ENCODE assay signal across 8 cellular contexts in genomic region chr20:44738779-44739477, GRCh38. TPM values are rescaled to one million over a fixed set of nuclear protein-coding genes. Genes with fewer than 3 reads are reported as not detected.
DNase-seq lines count a peak whose midpoint lies in the region; ATAC-seq, FAIRE-seq and TF ChIP-seq lines count a peak whose summit lies in the region.

No MANE protein-coding gene starts in this region.

- BruUV-seq in endothelial cell of umbilical vein (replicated peaks; lab: Mats Ljungman, UMichigan), result no TSS peak

- peaks cover 0 to 13% of the 10 kb centered on the region in 2 donors for H3K36me3 Mint-ChIP-seq in naive B cell

- peaks cover 2 to 9% (median 7%) of the 10 kb centered on the region in 7 donors for H3K9me3 Mint-ChIP-seq in naive B cell

- H3K79me2 ChIP-seq in endothelial cell of umbilical vein (ENCODE audit: control insufficient read depth, insufficient read depth, low read length), result no peaks in the 10 kb centered on the region

- H3K4me1 ChIP-seq in endothelial cell of umbilical vein (ENCODE audit: control insufficient read depth, extremely low read depth, insufficient read depth, low read length), result no peaks in the 10 kb centered on the region

- intact Hi-C loops in endothelial cell of umbilical vein (cut with micrococcal nuclease), result loop anchor here (10.0 kb wide), 2 partner anchors 204 to 264 kb away; partner anchors contain the start of gene TTPAL

- TF ChIP-seq POLR2A in endothelial cell of umbilical vein (IDR thresholded peaks at IDR 0.05; ENCODE audit: low read depth, low read length), result no peak

- ATAC-seq in naive B cell (ENCODE audit: low read depth in 2 of 2), result peak; percentile 59 to 68
- ATAC-seq in HG03439 (IDR thresholded peaks at IDR 0.05; ENCODE audit: unreplicated experiment), result no peak

- no peaks in the 10 kb centered on the region for H4K20me1 ChIP-seq in endothelial cell of umbilical vein (replicated peaks; ENCODE audit: control insufficient read depth, extremely low read depth, insufficient read depth, low read length)

- H3K4me3 ChIP-seq in endothelial cell of umbilical vein (replicated peaks in 1 of 3; ENCODE audit: insufficient read depth in 1 of 3, low read depth in 1 of 3, low read length in 3 of 3), result no peak overlapping the region

- H3K4me3 Mint-ChIP-seq in naive B cell, result no peak overlapping the region

- H3K9me3 ChIP-seq in endothelial cell of umbilical vein (replicated peaks; ENCODE audit: control insufficient read depth, insufficient read depth, low read length), result no peaks in the 10 kb centered on the region

- POLR2A ChIA-PET in endothelial cell of umbilical vein (lab: Charles Lee), result no interaction called here

- peaks cover 9 to 10% (median 10%) of the 10 kb centered on the region in 3 donors for H3K4me1 Mint-ChIP-seq in naive B cell

- H3K4me2 ChIP-seq in endothelial cell of umbilical vein (ENCODE audit: insufficient read depth, low read length), result no peak overlapping the region

- H2AFZ ChIP-seq in endothelial cell of umbilical vein (ENCODE audit: low read depth, low read length), result no peak overlapping the region

- no peak for FAIRE-seq in GM18507 (lab: Jason Lieb, UNC)
- peak; percentile 95 for FAIRE-seq in endothelial cell of umbilical vein (lab: Jason Lieb, UNC)

- H3K36me3 ChIP-seq in endothelial cell of umbilical vein (ENCODE audit: control insufficient read depth in 2 of 2, extremely low read depth in 1 of 2, insufficient read depth in 2 of 2, low read length in 2 of 2), result no peaks in the 10 kb centered on the region

- peaks cover 6 to 37% (median 35%) of the 10 kb centered on the region in 3 donors for H3K27me3 Mint-ChIP-seq in naive B cell

- dilution Hi-C loops in endothelial cell of umbilical vein (cut with MboI; ENCODE audit: extremely low pct_ligation_motif_present, low sequenced_read_pairs), result no loop called here

- CTCF ChIA-PET in endothelial cell of umbilical vein (lab: Charles Lee), result interaction anchor here (0.7 to 2.8 kb wide), 4 partner anchors 8 to 355 kb away, joined by 3 to 20 read pairs (median 4); no protein-coding TSS in a partner anchor

- DNase-seq in AML-193 (lab: John Stamatoyannopoulos, UW) (peak; percentile 11 to 16), GM18507 (ENCODE audit: extremely low spot score, insufficient read length, low read depth) (peak; percentile 22), NCI-H226 (peak; percentile 72), endothelial cell of umbilical vein (ENCODE audit: low read depth, low spot score) (peak; percentile 72), naive B cell (peak; percentile 17), foreskin melanocyte (no peak)
- DNase-seq in activated CD4-positive, CD25-positive, alpha-beta regulatory T cell treated with anti-CD3 and anti-CD28 coated beads, Interleukin-2, amount 50 U/mL, for 72 hours, result peak; percentile 43

- peaks cover 0 to 11% of the 10 kb centered on the region in 2 experiments for H3K27me3 ChIP-seq in endothelial cell of umbilical vein (ENCODE audit: control insufficient read depth in 2 of 2, insufficient read depth in 2 of 2, low read length in 2 of 2)

- H3K27ac ChIP-seq in endothelial cell of umbilical vein (ENCODE audit: insufficient read depth, low read depth, low read length), result no peak overlapping the region

- H3K27ac Mint-ChIP-seq in naive B cell, result peak overlapping the region in 1 of 6 donors; percentile 8

- no peaks in the 10 kb centered on the region for H3K9me1 ChIP-seq in endothelial cell of umbilical vein (replicated peaks; ENCODE audit: control insufficient read depth, extremely low read depth, insufficient read depth, low read length)

- H3K9ac ChIP-seq in endothelial cell of umbilical vein (replicated peaks; ENCODE audit: extremely low read depth, insufficient read depth, low read length), result no peak overlapping the region

- TF ChIP-seq CTCF in endothelial cell of umbilical vein (IDR thresholded peaks at IDR 0.05; ENCODE audit: extremely low read depth in 1 of 2, insufficient read depth in 1 of 2, low read depth in 1 of 2, low read length in 2 of 2), result no peak

TF ChIP-seq in endothelial cell of umbilical vein, 7 proteins besides CTCF, POLR2A, EP300 and RAD21:
- TF ChIP-seq MYC (IDR thresholded peaks at IDR 0.05; ENCODE audit: low read depth, low read length) (no peak), MAX (IDR thresholded peaks at IDR 0.05; ENCODE audit: insufficient read depth, insufficient read length) (peak; percentile 79)

RNA-seq across cellular contexts. Expression of gene KCNK15, which starts 6.7 kb away (rescaled TPM):
- total RNA-seq in endothelial cell of umbilical vein, result not detected in 2 replicates
- polyA plus RNA-seq in endothelial cell of umbilical vein (0.05 and 0.06 TPM in 2 replicates), naive B cell (ENCODE audit: low read depth in 6 of 6) (not detected)
- polyA plus RNA-seq in endothelial cell of umbilical vein (2011; cell fraction: cytosol; rRNA removed), result not detected in 2 replicates
- polyA plus RNA-seq in endothelial cell of umbilical vein (2011; cell fraction: nucleus; rRNA removed), result not detected in 2 replicates
- not detected in 2 replicates for polyA plus RNA-seq in endothelial cell of umbilical vein (2012)
- not detected in 2 replicates for polyA minus RNA-seq in endothelial cell of umbilical vein
- polyA minus RNA-seq in endothelial cell of umbilical vein (2011; cell fraction: cytosol; rRNA and poly(A)+ RNA removed), result 21.4 TPM
- polyA minus RNA-seq in endothelial cell of umbilical vein (2011; cell fraction: nucleus; rRNA and poly(A)+ RNA removed), result 0.14 TPM in 1 of 2 replicates, not detected in the other

RNA-seq across cellular contexts. Expression of gene CCN5, which starts 23.8 kb away (rescaled TPM):
- total RNA-seq in endothelial cell of umbilical vein, result not detected in 2 replicates
- polyA plus RNA-seq in endothelial cell of umbilical vein, result 0.03 and 0.14 TPM in 2 replicates
- polyA plus RNA-seq in endothelial cell of umbilical vein (2011; cell fraction: cytosol; rRNA removed), result 0.04 TPM in 1 of 2 replicates, not detected in the other
- polyA plus RNA-seq in endothelial cell of umbilical vein (2011; cell fraction: nucleus; rRNA removed), result 0.09 TPM in 1 of 2 replicates, not detected in the other
- polyA plus RNA-seq in endothelial cell of umbilical vein (2012), result not detected in 2 replicates
- polyA minus RNA-seq in endothelial cell of umbilical vein, result 0.23 TPM in 1 of 2 replicates, not detected in the other
- 41.1 TPM for polyA minus RNA-seq in endothelial cell of umbilical vein (2011; cell fraction: cytosol; rRNA and poly(A)+ RNA removed)
- polyA minus RNA-seq in endothelial cell of umbilical vein (2011; cell fraction: nucleus; rRNA and poly(A)+ RNA removed), result 0.96 and 2.1 TPM in 2 replicates
- polyA plus RNA-seq in naive B cell (ENCODE audit: low read depth in 6 of 6), result not detected
